ENCODE assay signal across 8 cellular contexts in genomic region chr22:28817919-28818859, GRCh38. TPM values are rescaled to one million over a fixed set of nuclear protein-coding genes. Genes with fewer than 3 reads are reported as not detected.
DNase-seq lines count a peak whose midpoint lies in the region; ATAC-seq and TF ChIP-seq lines count a peak whose summit lies in the region.

No MANE protein-coding gene starts in this region.

- H3K4me3 Mint-ChIP-seq in activated T-helper 17 cell treated with anti-CD3 and anti-CD28 coated beads, Interleukin-2, amount 50 U/mL, for 72 hours: peak overlapping the region; percentile 28
- no peak overlapping the region for H3K4me3 Mint-ChIP-seq in mesothelial cell of epicardium

- peak overlapping the region; percentile 28 for H3K27ac Mint-ChIP-seq in activated T-helper 17 cell treated with anti-CD3 and anti-CD28 coated beads, Interleukin-2, amount 50 U/mL, for 72 hours
- peak overlapping the region; percentile 83 for H3K27ac Mint-ChIP-seq in mesothelial cell of epicardium

- no peaks in the 10 kb centered on the region for H3K27me3 ChIP-seq in HL-60 (ENCODE audit: insufficient read depth, poor library complexity, severe bottlenecking)

- H3K36me3 Mint-ChIP-seq in activated T-helper 17 cell treated with anti-CD3 and anti-CD28 coated beads, Interleukin-2, amount 50 U/mL, for 72 hours (ENCODE audit: low read depth): peaks cover 25% of the 10 kb centered on the region
- peaks cover 1% of the 10 kb centered on the region for H3K36me3 Mint-ChIP-seq in mesothelial cell of epicardium

- TF ChIP-seq CTCF in 22Rv1 (IDR thresholded peaks at IDR 0.05) (no peak), HL-60 (IDR thresholded peaks at IDR 0.05; ENCODE audit: insufficient read depth, low read length) (no peak), mesothelial cell of epicardium (IDR thresholded peaks at IDR 0.05; ENCODE audit: unreplicated experiment) (no peak)

- H3K4me3 ChIP-seq in HL-60 (replicated peaks; ENCODE audit: insufficient read depth, low read length): no peak overlapping the region

- no peaks in the 10 kb centered on the region for H3K9me3 Mint-ChIP-seq in activated T-helper 17 cell treated with anti-CD3 and anti-CD28 coated beads, Interleukin-2, amount 50 U/mL, for 72 hours
- no peaks in the 10 kb centered on the region for H3K9me3 Mint-ChIP-seq in mesothelial cell of epicardium

- H3K27ac ChIP-seq in 22Rv1 (peak overlapping the region; percentile 87), HL-60 (replicated peaks) (peak overlapping the region; percentile 34)

- DNase-seq in HL-60 (ENCODE audit: low read depth in 1 of 2, low spot score in 1 of 2): no peak
- no peak for DNase-seq in mesothelial cell of epicardium (ENCODE audit: low spot score in 2 of 2, unreplicated experiment in 2 of 2)
- DNase-seq in COR-L47 (lab: John Stamatoyannopoulos, UW): no peak
- no peak for DNase-seq in SW 1271 (lab: John Stamatoyannopoulos, UW)

- H3K4me1 Mint-ChIP-seq in activated T-helper 17 cell treated with anti-CD3 and anti-CD28 coated beads, Interleukin-2, amount 50 U/mL, for 72 hours: peaks cover 34% of the 10 kb centered on the region
- peaks cover 23% of the 10 kb centered on the region for H3K4me1 Mint-ChIP-seq in mesothelial cell of epicardium

- no peaks in the 10 kb centered on the region for H3K27me3 Mint-ChIP-seq in activated T-helper 17 cell treated with anti-CD3 and anti-CD28 coated beads, Interleukin-2, amount 50 U/mL, for 72 hours
- H3K27me3 Mint-ChIP-seq in mesothelial cell of epicardium (ENCODE audit: low read depth): no peaks in the 10 kb centered on the region

- ATAC-seq in activated T-helper 17 cell treated with anti-CD3 and anti-CD28 coated beads, Interleukin-2, amount 50 U/mL, for 72 hours (replicated peaks): peak; percentile 23
- no peak for ATAC-seq in HG03378 (IDR thresholded peaks at IDR 0.05; ENCODE audit: unreplicated experiment)
- no peak for ATAC-seq in GM21825 (IDR thresholded peaks at IDR 0.05; ENCODE audit: unreplicated experiment)

RNA-seq across cellular contexts. Expression of gene XBP1, which starts 17.8 kb away (rescaled TPM):
- total RNA-seq in activated T-helper 17 cell treated with anti-CD3 and anti-CD28 coated beads, Interleukin-2, amount 50 U/mL, for 72 hours: 10 to 100 TPM; 55.4 to 62.3 TPM
- total RNA-seq in mesothelial cell of epicardium: 71.9 to 73.1 TPM (median 72.7 TPM) in 3 replicates

RNA-seq across cellular contexts. Expression of gene CCDC117, which starts 45.7 kb away (rescaled TPM):
- 10 to 100 TPM; 16.0 to 20.0 TPM for total RNA-seq in activated T-helper 17 cell treated with anti-CD3 and anti-CD28 coated beads, Interleukin-2, amount 50 U/mL, for 72 hours
- total RNA-seq in mesothelial cell of epicardium: 22.4 to 22.9 TPM (median 22.8 TPM) in 3 replicates
